ENCODE assay signal across 10 cellular contexts in genomic region chr9:93466416-93467061, GRCh38. TPM values are rescaled to one million over a fixed set of nuclear protein-coding genes. Genes with fewer than 3 reads are reported as not detected.
DNase-seq lines count a peak whose midpoint lies in the region; ATAC-seq and TF ChIP-seq lines count a peak whose summit lies in the region.
"Had no signal": no experiment of that assay in that cellular context is flagged by ENCODE, and none has a peak within 500 bp of the region (broad histone marks: within the 10 kb centered on the region; RNA-seq: fewer than 3 reads in every experiment).

No MANE protein-coding gene starts in this region.

- intact Hi-C loops in activated CD4-positive, alpha-beta T cell treated with anti-CD3 and anti-CD28 coated beads, Interleukin-2, amount 10 ng/mL, durations not matched to agents 24 days and 14 days (cut with micrococcal nuclease), result no loop called here
- intact Hi-C loops in gastrocnemius medialis (cut with DNase I; ENCODE audit: low total_unique reads), result no loop called here

- no peak for TF ChIP-seq POLR2A in gastrocnemius medialis (IDR thresholded peaks at IDR 0.05)

- no peaks in the 10 kb centered on the region for H3K27me3 ChIP-seq in RWPE2 (ENCODE audit: insufficient read depth, poor library complexity, severe bottlenecking)
- no peaks in the 10 kb centered on the region for H3K27me3 ChIP-seq in endodermal cell (ENCODE audit: control insufficient read depth, insufficient read depth, low read length, poor library complexity, severe bottlenecking)
- H3K27me3 ChIP-seq in gastrocnemius medialis, result no peaks in the 10 kb centered on the region

- no peaks in the 10 kb centered on the region for H3K27me3 Mint-ChIP-seq in activated CD4-positive, alpha-beta T cell treated with anti-CD3 and anti-CD28 coated beads, Interleukin-2, amount 10 ng/mL, durations not matched to agents 24 days and 14 days
- H3K27me3 Mint-ChIP-seq in endodermal cell (ENCODE audit: insufficient read depth), result no peaks in the 10 kb centered on the region

- peak overlapping the region; percentile 17 for H3K4me3 Mint-ChIP-seq in activated CD4-positive, alpha-beta T cell treated with anti-CD3 and anti-CD28 coated beads, Interleukin-2, amount 10 ng/mL, durations not matched to agents 24 days and 14 days
- no peak overlapping the region for H3K4me3 Mint-ChIP-seq in endodermal cell

- peaks cover 26% of the 10 kb centered on the region for H3K36me3 Mint-ChIP-seq in activated CD4-positive, alpha-beta T cell treated with anti-CD3 and anti-CD28 coated beads, Interleukin-2, amount 10 ng/mL, durations not matched to agents 24 days and 14 days (ENCODE audit: low read depth)
- H3K36me3 Mint-ChIP-seq in endodermal cell (ENCODE audit: low read depth), result peaks cover 9% of the 10 kb centered on the region

- H3K4me3 ChIP-seq in RWPE2 (ENCODE audit: severe bottlenecking), result no peak overlapping the region
- H3K4me3 ChIP-seq in endodermal cell (ENCODE audit: low read length), result no peak overlapping the region
- H3K4me3 ChIP-seq in gastrocnemius medialis, result no peak overlapping the region
- H3K4me3 ChIP-seq: thoracic aorta had no signal

- H3K4me1 Mint-ChIP-seq in activated CD4-positive, alpha-beta T cell treated with anti-CD3 and anti-CD28 coated beads, Interleukin-2, amount 10 ng/mL, durations not matched to agents 24 days and 14 days, result peaks cover 79% of the 10 kb centered on the region
- peaks cover 66% of the 10 kb centered on the region for H3K4me1 Mint-ChIP-seq in endodermal cell

- H3K27ac Mint-ChIP-seq in activated CD4-positive, alpha-beta T cell treated with anti-CD3 and anti-CD28 coated beads, Interleukin-2, amount 10 ng/mL, durations not matched to agents 24 days and 14 days, result peak overlapping the region; percentile 4
- peak overlapping the region; percentile 76 for H3K27ac Mint-ChIP-seq in endodermal cell

- peak; percentile 24; the same call in 1 of the 3 replicates for ATAC-seq in RWPE2 (ENCODE audit: low read depth)
- ATAC-seq in gastrocnemius medialis, result peak in 1 of 2 donors; percentile 13
- ATAC-seq in GM21619 (IDR thresholded peaks at IDR 0.05; ENCODE audit: unreplicated experiment), result no peak

- H3K27ac ChIP-seq in RWPE2 (ENCODE audit: poor library complexity, severe bottlenecking) (peak overlapping the region; percentile 26), endodermal cell (ENCODE audit: low read depth, low read length) (peak overlapping the region; percentile 27), gastrocnemius medialis (peak overlapping the region; percentile 44 to 59 (median 48))
- H3K27ac ChIP-seq: thoracic aorta had no signal

- in situ Hi-C loops in gastrocnemius medialis (cut with MboI; ENCODE audit: low sequenced_read_pairs in 4 of 4), result loop anchor here in 2 of 4 donors (25.0 kb wide), 2 partner anchors 96 to 354 kb away; no protein-coding TSS in a partner anchor

- H3K9me3 ChIP-seq in RWPE2 (ENCODE audit: severe bottlenecking) (no peaks in the 10 kb centered on the region), endodermal cell (ENCODE audit: control insufficient read depth, low read length) (no peaks in the 10 kb centered on the region), gastrocnemius medialis (no peaks in the 10 kb centered on the region)
- H3K9me3 ChIP-seq: thoracic aorta had no signal

- H3K9me3 Mint-ChIP-seq in activated CD4-positive, alpha-beta T cell treated with anti-CD3 and anti-CD28 coated beads, Interleukin-2, amount 10 ng/mL, durations not matched to agents 24 days and 14 days, result peaks cover 3% of the 10 kb centered on the region
- no peaks in the 10 kb centered on the region for H3K9me3 Mint-ChIP-seq in endodermal cell

- H3K36me3 ChIP-seq in RWPE2 (ENCODE audit: low read depth), result peaks cover 23% of the 10 kb centered on the region
- peaks cover 10% of the 10 kb centered on the region for H3K36me3 ChIP-seq in endodermal cell (ENCODE audit: control insufficient read depth, insufficient read depth, low read length)
- H3K36me3 ChIP-seq in gastrocnemius medialis, result no peaks in the 10 kb centered on the region
- H3K36me3 ChIP-seq: thoracic aorta had no signal

- H3K9ac ChIP-seq in endodermal cell (ENCODE audit: extremely low read depth, low read length, poor library complexity, severe bottlenecking), result no peak overlapping the region

- TF ChIP-seq CTCF in RWPE2 (IDR thresholded peaks at IDR 0.05; ENCODE audit: poor library complexity, severe bottlenecking) (no peak), endodermal cell (conservative IDR thresholded peaks at IDR 0.05) (no peak), gastrocnemius medialis (IDR thresholded peaks at IDR 0.05 in 4 of 5, conservative IDR thresholded peaks at IDR 0.05 in 1 of 5) (no peak)

- 77 to 82% methylated on average over 6 to 7 of the region's 7 CpGs for WGBS in endodermal cell (ENCODE audit: insufficient coverage in 1 of 2, insufficient read length in 1 of 2), 2 experiments

- peak; percentile 54 for DNase-seq in activated CD4-positive, alpha-beta T cell treated with anti-CD3 and anti-CD28 coated beads, Interleukin-2, amount 10 ng/mL, durations not matched to agents 24 days and 14 days
- no peak for DNase-seq in activated CD4-positive, alpha-beta T cell treated with anti-CD3 and anti-CD28 coated beads for 1 hour
- DNase-seq in RWPE2 (ENCODE audit: low spot score) (no peak), endodermal cell (peak; percentile 47), gastrocnemius medialis (no peak), GM03348 (ENCODE audit: low spot score) (no peak), HK-2 (ENCODE audit: unreplicated experiment) (no peak)
- DNase-seq: aorta had no signal

- H3K4me1 ChIP-seq in RWPE2 (ENCODE audit: insufficient read depth, poor library complexity, severe bottlenecking), result peaks cover 52% of the 10 kb centered on the region
- H3K4me1 ChIP-seq in endodermal cell (ENCODE audit: control insufficient read depth, insufficient read depth, low read length), result peaks cover 5% of the 10 kb centered on the region
- H3K4me1 ChIP-seq in gastrocnemius medialis, result peaks cover 72 to 73% of the 10 kb centered on the region in 2 donors

RNA-seq across cellular contexts. Expression of gene FAM120AOS, which starts 13.2 kb away (rescaled TPM):
- 31.6 and 33.9 TPM in 2 replicates for total RNA-seq in activated CD4-positive, alpha-beta T cell treated with anti-CD3 and anti-CD28 coated beads, Interleukin-2, amount 10 ng/mL, durations not matched to agents 24 days and 14 days
- total RNA-seq in endodermal cell (10 to 100 TPM; 44.9 to 47.0 TPM), gastrocnemius medialis (10 to 100 TPM; 22.8 to 49.5 (median 32.4) TPM)
- 41.7 TPM for polyA plus RNA-seq in endodermal cell (2013, experiment 1 of 2)
- 35.4 TPM for polyA plus RNA-seq in endodermal cell (2013, experiment 2 of 2)

RNA-seq across cellular contexts. Expression of gene FAM120A, which starts 15.1 kb away (rescaled TPM):
- total RNA-seq in activated CD4-positive, alpha-beta T cell treated with anti-CD3 and anti-CD28 coated beads, Interleukin-2, amount 10 ng/mL, durations not matched to agents 24 days and 14 days, result 145 and 147 TPM in 2 replicates
- total RNA-seq in endodermal cell, result 10 to 100 TPM; 38.3 to 46.1 TPM
- 29.2 TPM for polyA plus RNA-seq in endodermal cell (2013, experiment 1 of 2)
- 27.1 TPM for polyA plus RNA-seq in endodermal cell (2013, experiment 2 of 2)
- 10 to 100 TPM; 44.4 to 94.7 (median 72.3) TPM for total RNA-seq in gastrocnemius medialis

Comparison
In these comparisons a context has a peak if more than half of its experiments do, and no peak if none do; other contexts are left out.
1. DNase-seq: peak in activated CD4-positive, alpha-beta T cell treated with anti-CD3 and anti-CD28 coated beads, Interleukin-2, amount 10 ng/mL, durations not matched to agents 24 days and 14 days (single experiment) and endodermal cell (single experiment); none in activated CD4-positive, alpha-beta T cell treated with anti-CD3 and anti-CD28 coated beads for 1 hour (single experiment), RWPE2 (single experiment), gastrocnemius medialis (0 of 2), GM03348 (single experiment) and HK-2 (single experiment).
2. Peak in every context shown above with its lines, with median percentiles within 50 percentile points of each other: H3K27ac ChIP-seq.